In genomic region chr12:51025182-51025747, GRCh38 we compare ENCODE assay signal across 8 cellular contexts. TPM values are rescaled to one million over a fixed set of nuclear protein-coding genes. Genes with fewer than 3 reads are reported as not detected.
A peak's percentile ranks its signal among the peaks of the same experiment; 100 is the strongest.
DNase-seq lines count a peak whose midpoint lies in the region; ATAC-seq and TF ChIP-seq lines count a peak whose summit lies in the region.

No MANE protein-coding gene starts in this region.

- H3K79me2 ChIP-seq in SK-N-SH (ENCODE audit: insufficient read depth): peaks cover 59% of the 10 kb centered on the region

- peak overlapping the region; percentile 77 for H3K9ac ChIP-seq in SK-N-SH

- no peaks in the 10 kb centered on the region for H3K36me3 ChIP-seq in SK-N-SH (replicated peaks in 1 of 2; ENCODE audit: control insufficient read depth in 1 of 2, insufficient read depth in 2 of 2, low read length in 1 of 2)

- ATAC-seq in SK-N-SH treated with all-trans-retinoic acid at 6 μM for 48 hours: no peak
- ATAC-seq in activated CD8-positive, alpha-beta T cell treated with anti-CD3 and anti-CD28 coated beads for 36 hours: no peak
- ATAC-seq in HG02852 (IDR thresholded peaks at IDR 0.05; ENCODE audit: unreplicated experiment): no peak

- H3K4me1 ChIP-seq in SK-N-SH (ENCODE audit: control insufficient read depth in 1 of 2, insufficient read depth in 2 of 2, low read depth in 1 of 2, low read length in 1 of 2): peaks cover 0 to 4% of the 10 kb centered on the region in 2 experiments; a peak in 2 of 4 replicates

- H2AFZ ChIP-seq in SK-N-SH (ENCODE audit: low read depth): peak overlapping the region; percentile 49

- CTCF ChIA-PET in SK-N-SH (lab: Yijun Ruan, JAX): interaction anchor here (0.7 to 1.4 kb wide), 2 partner anchors 22 to 200 kb away, joined by 3 read pairs; no protein-coding TSS in a partner anchor
- CTCF ChIA-PET in activated CD8-positive, alpha-beta T cell treated with anti-CD3 and anti-CD28 coated beads for 36 hours (lab: Charles Lee): interaction anchor here (1.0 to 5.7 kb wide), 7 partner anchors 14 to 1000 kb away, joined by 3 to 38 read pairs (median 5); partner anchors contain the start of gene ATF1

- intact Hi-C loops in activated CD8-positive, alpha-beta T cell treated with anti-CD3 and anti-CD28 coated beads for 36 hours (cut with micrococcal nuclease): no loop called here

- no peak for TF ChIP-seq RAD21 in SK-N-SH (IDR thresholded peaks at IDR 0.05; ENCODE audit: low read length)

- no peaks in the 10 kb centered on the region for H3K27me3 ChIP-seq in SK-N-SH (ENCODE audit: insufficient read depth)

- peak overlapping the region; percentile 48 to 81 for H3K27ac ChIP-seq in SK-N-SH (ENCODE audit: low read depth in 2 of 2, low read length in 1 of 2)
- H3K27ac ChIP-seq in substantia nigra (ENCODE audit: low read depth, low read length, poor library complexity, severe bottlenecking): peak overlapping the region; percentile 98

- H3K9me2 ChIP-seq in SK-N-SH: no peaks in the 10 kb centered on the region

- peak overlapping the region; percentile 96 for H3K4me2 ChIP-seq in SK-N-SH

- H3K27me3 Mint-ChIP-seq in activated CD8-positive, alpha-beta T cell treated with anti-CD3 and anti-CD28 coated beads for 36 hours: no peaks in the 10 kb centered on the region

- H3K9me3 ChIP-seq in SK-N-SH: no peaks in the 10 kb centered on the region

- POLR2A ChIA-PET in SK-N-SH (lab: Yijun Ruan, JAX): interaction anchor here (0.6 to 2.2 kb wide), 2 partner anchors 42 to 58 kb away, joined by 3 to 9 read pairs; partner anchors contain the start of gene CSRNP2
- POLR2A ChIA-PET in activated CD8-positive, alpha-beta T cell treated with anti-CD3 and anti-CD28 coated beads for 36 hours (lab: Charles Lee): interaction anchor here (0.6 to 2.3 kb wide), 13 partner anchors 10 to 516 kb away, joined by 3 to 14 read pairs (median 6); partner anchors contain the start of genes ATF1, CSRNP2, LETMD1 and POU6F1

- no peaks in the 10 kb centered on the region for H3K9me3 Mint-ChIP-seq in activated CD8-positive, alpha-beta T cell treated with anti-CD3 and anti-CD28 coated beads for 36 hours

- no peaks in the 10 kb centered on the region for H4K20me1 ChIP-seq in SK-N-SH (ENCODE audit: insufficient read depth)

- no peak for TF ChIP-seq CTCF in SK-N-SH (IDR thresholded peaks at IDR 0.05)
- no peak for TF ChIP-seq CTCF in activated CD8-positive, alpha-beta T cell treated with anti-CD3 and anti-CD28 coated beads for 36 hours (IDR thresholded peaks at IDR 0.05)

- H3F3A ChIP-seq in SK-N-SH (replicated peaks; ENCODE audit: insufficient read depth): no peaks in the 10 kb centered on the region

- H3K27ac Mint-ChIP-seq in activated CD8-positive, alpha-beta T cell treated with anti-CD3 and anti-CD28 coated beads for 36 hours: peak overlapping the region; percentile 95

- H3K4me3 ChIP-seq in SK-N-SH (ENCODE audit: low read depth in 2 of 2, low read length in 1 of 2) (peak overlapping the region; percentile 57 to 88), iPS-11a (ENCODE audit: low read depth, low read length) (peak overlapping the region; percentile 85)

- TF ChIP-seq EP300 in SK-N-SH (IDR thresholded peaks at IDR 0.05; ENCODE audit: borderline replicate concordance in 1 of 2, low read depth in 1 of 2, low read length in 1 of 2): no peak

- H3K4me1 Mint-ChIP-seq in activated CD8-positive, alpha-beta T cell treated with anti-CD3 and anti-CD28 coated beads for 36 hours (ENCODE audit: low read depth): peaks cover 56% of the 10 kb centered on the region

- WGBS in SK-N-SH (ENCODE audit: low lambda C conversion rate): 29% methylated on average over 5 of the region's 5 CpGs

- peaks cover 8% of the 10 kb centered on the region for H3K36me3 Mint-ChIP-seq in activated CD8-positive, alpha-beta T cell treated with anti-CD3 and anti-CD28 coated beads for 36 hours (ENCODE audit: low read depth)

- peak overlapping the region; percentile 95 for H3K4me3 Mint-ChIP-seq in activated CD8-positive, alpha-beta T cell treated with anti-CD3 and anti-CD28 coated beads for 36 hours

- DNase-seq in SK-N-SH (no peak), substantia nigra (lab: John Stamatoyannopoulos, UW) (no peak), NCI-H774 (lab: John Stamatoyannopoulos, UW) (no peak), NCI-H1694 (lab: John Stamatoyannopoulos, UW) (no peak)
- DNase-seq in activated CD8-positive, alpha-beta T cell treated with anti-CD3 and anti-CD28 coated beads for 36 hours: no peak

TF ChIP-seq in SK-N-SH, 30 proteins besides CTCF, POLR2A, EP300 and RAD21 (continues in another document):
- TF ChIP-seq YY1 (IDR thresholded peaks at IDR 0.05; ENCODE audit: low read depth) (no peak), JUND (IDR thresholded peaks at IDR 0.05) (no peak), FOXJ3 (CRISPR knock-in tag; IDR thresholded peaks at IDR 0.05) (no peak), TEAD4 (IDR thresholded peaks at IDR 0.05; ENCODE audit: borderline replicate concordance, insufficient read depth) (no peak), MXI1 (IDR thresholded peaks at IDR 0.05; ENCODE audit: low read depth, low read length) (no peak), MEF2A (IDR thresholded peaks at IDR 0.05; ENCODE audit: borderline replicate concordance, low read depth) (no peak), NRF1 (IDR thresholded peaks at IDR 0.05; ENCODE audit: low read depth, low read length) (no peak), ZBTB33 (IDR thresholded peaks at IDR 0.05; ENCODE audit: borderline replicate concordance, low read depth) (no peak), RCOR1 (IDR thresholded peaks at IDR 0.05; ENCODE audit: low read length) (no peak), POLR2AphosphoS5 (IDR thresholded peaks at IDR 0.05; ENCODE audit: low read depth, low read length) (no peak), FOXM1 (IDR thresholded peaks at IDR 0.05; ENCODE audit: low read depth) (no peak), GATA2 (CRISPR knock-in tag; IDR thresholded peaks at IDR 0.05) (no peak)

TF ChIP-seq in SK-N-SH treated with all-trans-retinoic acid at 6 μM for 48 hours, 23 proteins besides CTCF, POLR2A, EP300 and RAD21:
- no peak for TF ChIP-seq GLIS3 (CRISPR knock-in tag; IDR thresholded peaks at IDR 0.05)
- TF ChIP-seq ZFP3 (CRISPR knock-in tag; IDR thresholded peaks at IDR 0.05): no peak
- TF ChIP-seq TOX (CRISPR knock-in tag; IDR thresholded peaks at IDR 0.05; ENCODE audit: borderline replicate concordance): no peak
- no peak for TF ChIP-seq ZFP30 (CRISPR knock-in tag; IDR thresholded peaks at IDR 0.05)
- no peak for TF ChIP-seq ZC3H10 (CRISPR knock-in tag; IDR thresholded peaks at IDR 0.05)

RNA-seq across cellular contexts. Expression of gene SLC11A2, which starts 0.9 kb away (rescaled TPM):
- polyA plus RNA-seq in SK-N-SH (2012; rRNA removed): 27.7 and 45.0 TPM in 2 replicates
- polyA plus RNA-seq in SK-N-SH (2012; cell fraction: cytosol; rRNA removed): 26.2 and 32.3 TPM in 2 replicates
- polyA plus RNA-seq in SK-N-SH (2012; cell fraction: nucleus; rRNA removed): 57.1 and 71.4 TPM in 2 replicates
- total RNA-seq in activated CD8-positive, alpha-beta T cell treated with anti-CD3 and anti-CD28 coated beads for 36 hours: 10 to 100 TPM; 21.6 to 23.9 TPM

RNA-seq across cellular contexts. Expression of gene LETMD1, which starts 22.9 kb away (rescaled TPM):
- 67.8 and 99.3 TPM in 2 replicates for polyA plus RNA-seq in SK-N-SH (2012; rRNA removed)
- polyA plus RNA-seq in SK-N-SH (2012; cell fraction: cytosol; rRNA removed): 50.2 and 57.7 TPM in 2 replicates
- polyA plus RNA-seq in SK-N-SH (2012; cell fraction: nucleus; rRNA removed): 149 and 222 TPM in 2 replicates
- 10 to 100 TPM; 71.6 to 81.5 TPM for total RNA-seq in activated CD8-positive, alpha-beta T cell treated with anti-CD3 and anti-CD28 coated beads for 36 hours

RNA-seq across cellular contexts. Expression of gene CSRNP2, which starts 58.1 kb away (rescaled TPM):
- polyA plus RNA-seq in SK-N-SH (2012; rRNA removed): 18.7 and 22.7 TPM in 2 replicates
- polyA plus RNA-seq in SK-N-SH (2012; cell fraction: cytosol; rRNA removed): 18.6 and 19.3 TPM in 2 replicates
- polyA plus RNA-seq in SK-N-SH (2012; cell fraction: nucleus; rRNA removed): 34.1 and 44.5 TPM in 2 replicates
- total RNA-seq in activated CD8-positive, alpha-beta T cell treated with anti-CD3 and anti-CD28 coated beads for 36 hours: 1 to 10 TPM; 9.2 to 9.6 TPM
